ENCODE assay signal across 9 cellular contexts in the genomic region with DNA sequence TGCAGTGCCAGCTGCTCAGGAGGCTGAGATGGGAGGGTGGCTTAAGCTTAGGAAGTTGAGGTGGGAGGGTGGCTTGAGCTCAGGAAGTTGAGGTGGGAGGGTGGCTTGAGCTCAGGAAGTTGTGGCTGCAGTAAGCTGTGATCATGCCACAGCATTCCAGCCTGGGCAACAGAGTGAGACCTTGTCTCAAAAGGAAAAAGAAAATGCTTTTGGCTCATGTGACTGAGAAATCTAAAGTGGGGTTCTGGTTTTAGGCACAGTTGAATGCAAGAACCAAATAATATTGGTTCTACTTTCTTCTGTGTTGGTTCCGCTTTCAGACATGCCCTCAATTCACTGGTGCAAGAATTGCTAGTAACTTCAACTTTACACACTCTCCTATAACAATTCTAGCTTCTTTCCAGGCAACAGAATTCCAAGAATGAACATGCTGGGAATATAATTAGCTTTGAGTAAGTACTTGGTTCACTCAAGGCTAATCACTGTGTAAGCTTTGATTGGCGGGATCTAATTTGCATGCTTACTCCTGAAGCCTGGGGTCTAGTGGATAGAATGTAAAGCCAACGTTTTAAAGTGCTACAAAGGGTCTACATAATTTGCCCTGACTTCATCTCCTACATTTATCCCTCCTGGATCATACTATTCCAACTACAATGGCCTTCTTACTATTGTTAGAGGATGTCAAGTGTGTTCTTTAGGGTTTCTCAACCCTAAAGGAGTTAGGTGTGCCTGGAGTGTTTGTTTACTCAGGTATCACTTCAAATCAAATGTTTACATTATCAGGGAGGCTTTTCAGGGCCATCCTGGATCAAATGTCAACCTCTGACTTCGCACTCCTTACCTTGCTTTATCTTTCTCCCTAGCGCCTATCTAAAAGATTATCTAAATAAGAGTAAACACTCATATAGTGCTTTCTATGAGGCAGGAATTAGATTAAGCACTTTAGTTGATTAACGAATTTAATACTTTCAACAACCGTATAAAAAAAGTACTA.
DNase-seq lines count a peak whose midpoint lies in the region; ATAC-seq and FAIRE-seq lines count a peak whose summit lies in the region.
"Had no signal": no experiment of that assay in that cellular context is flagged by ENCODE, and none has a peak within 500 bp of the region (broad histone marks: within the 10 kb centered on the region; RNA-seq: fewer than 3 reads in every experiment).

No MANE protein-coding gene starts in this region.

- H3K4me1 Mint-ChIP-seq in activated CD4-positive, alpha-beta T cell treated with anti-CD3 and anti-CD28 coated beads, Interleukin-2, amount 10 ng/mL, durations not matched to agents 24 days and 14 days, result peaks cover 13% of the 10 kb centered on the region
- H3K4me1 Mint-ChIP-seq in T-helper 17 cell, result peaks cover 22% of the 10 kb centered on the region

- no peak overlapping the region for H3K27ac Mint-ChIP-seq in activated CD4-positive, alpha-beta T cell treated with anti-CD3 and anti-CD28 coated beads, Interleukin-2, amount 10 ng/mL, durations not matched to agents 24 days and 14 days
- no peak overlapping the region for H3K27ac Mint-ChIP-seq in T-helper 17 cell

- H3K9me3 Mint-ChIP-seq in activated CD4-positive, alpha-beta T cell treated with anti-CD3 and anti-CD28 coated beads, Interleukin-2, amount 10 ng/mL, durations not matched to agents 24 days and 14 days, result no peaks in the 10 kb centered on the region

- no peak for FAIRE-seq in GM19239 (lab: Jason Lieb, UNC)

- H3K9me3 ChIP-seq in T-helper 17 cell (ENCODE audit: control insufficient read depth, low read length, poor library complexity, severe bottlenecking), result no peaks in the 10 kb centered on the region
- H3K9me3 ChIP-seq: transverse colon had no signal

- ATAC-seq in HG03469 (IDR thresholded peaks at IDR 0.05; ENCODE audit: unreplicated experiment) (peak; percentile 50), T-helper 17 cell (peak; percentile 66), HG02763 (IDR thresholded peaks at IDR 0.05; ENCODE audit: unreplicated experiment) (no peak)

- intact Hi-C loops in activated CD4-positive, alpha-beta T cell treated with anti-CD3 and anti-CD28 coated beads, Interleukin-2, amount 10 ng/mL, durations not matched to agents 24 days and 14 days (cut with micrococcal nuclease), result no loop called here

- no peaks in the 10 kb centered on the region for H3K36me3 Mint-ChIP-seq in activated CD4-positive, alpha-beta T cell treated with anti-CD3 and anti-CD28 coated beads, Interleukin-2, amount 10 ng/mL, durations not matched to agents 24 days and 14 days (ENCODE audit: low read depth)
- no peaks in the 10 kb centered on the region for H3K36me3 Mint-ChIP-seq in T-helper 17 cell (ENCODE audit: low read depth)

- peaks cover 23% of the 10 kb centered on the region for H3K27me3 Mint-ChIP-seq in activated CD4-positive, alpha-beta T cell treated with anti-CD3 and anti-CD28 coated beads, Interleukin-2, amount 10 ng/mL, durations not matched to agents 24 days and 14 days
- peaks cover 9% of the 10 kb centered on the region for H3K27me3 Mint-ChIP-seq in T-helper 17 cell

- peak overlapping the region; percentile 25 for H3K4me3 Mint-ChIP-seq in activated CD4-positive, alpha-beta T cell treated with anti-CD3 and anti-CD28 coated beads, Interleukin-2, amount 10 ng/mL, durations not matched to agents 24 days and 14 days
- H3K4me3 Mint-ChIP-seq in T-helper 17 cell, result peak overlapping the region; percentile 47

- peak; percentile 74 for DNase-seq in activated CD4-positive, alpha-beta T cell treated with anti-CD3 and anti-CD28 coated beads, Interleukin-2, amount 10 ng/mL, durations not matched to agents 24 days and 14 days
- no peak for DNase-seq in activated CD4-positive, alpha-beta T cell treated with anti-CD3 and anti-CD28 coated beads for 1 hour
- no peak for DNase-seq in T-helper 17 cell
- peak; percentile 37 for DNase-seq in putamen (ENCODE audit: low spot score)
- no peak for DNase-seq in GM19239 (ENCODE audit: insufficient read length, low spot score)
- no peak for DNase-seq in DMS114 treated with DMSO at 0.1 percent for 48 hours (lab: John Stamatoyannopoulos, UW; ENCODE audit: unreplicated experiment)
- DNase-seq: transverse colon had no signal

Comparison
In these comparisons a context has a peak if more than half of its experiments do, and no peak if none do; other contexts are left out.
1. DNase-seq: peak in activated CD4-positive, alpha-beta T cell treated with anti-CD3 and anti-CD28 coated beads, Interleukin-2, amount 10 ng/mL, durations not matched to agents 24 days and 14 days (single experiment) and putamen (single experiment); none in activated CD4-positive, alpha-beta T cell treated with anti-CD3 and anti-CD28 coated beads for 1 hour (single experiment), T-helper 17 cell (0 of 3), GM19239 (single experiment) and DMS114 treated with DMSO at 0.1 percent for 48 hours (single experiment).